In genomic region chr1:71001627-71002026, GRCh38 we compare ENCODE assay signal across 1 cellular context.
TF ChIP-seq lines count a peak whose summit lies in the region.

No MANE protein-coding gene starts in this region.

TF ChIP-seq in HepG2, 621 proteins besides CTCF, POLR2A, EP300 and RAD21:
- TF ChIP-seq NFKB2 (CRISPR knock-in tag; IDR thresholded peaks at IDR 0.05; ENCODE audit: borderline replicate concordance): no peak
- TF ChIP-seq ZNF251 (CRISPR knock-in tag; IDR thresholded peaks at IDR 0.05): no peak
- peak; percentile 53; the same call in 1 of the 2 replicates for TF ChIP-seq CEBPB (IDR thresholded peaks at IDR 0.05; ENCODE audit: borderline replicate concordance, low read depth, low read length)
- no peak for TF ChIP-seq GMEB2 (CRISPR knock-in tag; IDR thresholded peaks at IDR 0.05; ENCODE audit: low read depth)
